10 cellular contexts compared by ENCODE assay signal in genomic region chr10:132336064-132336746, GRCh38. TPM values are rescaled to one million over a fixed set of nuclear protein-coding genes. Genes with fewer than 3 reads are reported as not detected.
DNase-seq lines count a peak whose midpoint lies in the region; ATAC-seq and TF ChIP-seq lines count a peak whose summit lies in the region.
"Had no signal": no experiment of that assay in that cellular context is flagged by ENCODE, and none has a peak within 500 bp of the region (broad histone marks: within the 10 kb centered on the region; RNA-seq: fewer than 3 reads in every experiment).

No MANE protein-coding gene starts in this region.

- no peak for ATAC-seq in activated T-cell treated with anti-CD3 and anti-CD28 coated beads, Interleukin-2, amount 50 U/mL, for 4 hours
- ATAC-seq in left lung: no peak
- no peak for ATAC-seq in HG02623 (IDR thresholded peaks at IDR 0.05; ENCODE audit: unreplicated experiment)

- H3K4me3 ChIP-seq in left lung (peak overlapping the region in 1 of 2 donors; percentile 36), subcutaneous abdominal adipose tissue (ENCODE audit: low read depth in 1 of 5, low read length in 5 of 5) (peak overlapping the region; percentile 66 to 75 (median 72))

- TF ChIP-seq CTCF in left lung (IDR thresholded peaks at IDR 0.05): no peak

- H3K9ac ChIP-seq in subcutaneous abdominal adipose tissue (ENCODE audit: low read length in 5 of 5): peak overlapping the region in 2 of 5 donors; percentile 75 to 83

- H3K27me3 ChIP-seq in left lung: no peaks in the 10 kb centered on the region
- H3K27me3 ChIP-seq in subcutaneous abdominal adipose tissue (ENCODE audit: control insufficient read depth in 5 of 5, insufficient read depth in 4 of 5, low read length in 5 of 5): no peaks in the 10 kb centered on the region

- H3K27ac Mint-ChIP-seq in activated T-cell treated with anti-CD3 and anti-CD28 coated beads, Interleukin-2, amount 50 U/mL, for 24 hours: no peak overlapping the region
- peak overlapping the region; percentile 3 for H3K27ac Mint-ChIP-seq in activated naive CD8-positive, alpha-beta T cell treated with anti-CD3 and anti-CD28 coated beads for 36 hours

- peaks cover 37% of the 10 kb centered on the region for H3K4me1 Mint-ChIP-seq in activated T-cell treated with anti-CD3 and anti-CD28 coated beads, Interleukin-2, amount 50 U/mL, for 4 hours (ENCODE audit: low read depth)
- peaks cover 39% of the 10 kb centered on the region for H3K4me1 Mint-ChIP-seq in activated T-cell treated with anti-CD3 and anti-CD28 coated beads, Interleukin-2, amount 50 U/mL, for 24 hours (ENCODE audit: low read depth)
- peaks cover 38% of the 10 kb centered on the region for H3K4me1 Mint-ChIP-seq in activated naive CD8-positive, alpha-beta T cell treated with anti-CD3 and anti-CD28 coated beads for 36 hours

- H3K4me3 Mint-ChIP-seq in activated T-cell treated with anti-CD3 and anti-CD28 coated beads, Interleukin-2, amount 50 U/mL, for 4 hours: peak overlapping the region; percentile 84
- no peak overlapping the region for H3K4me3 Mint-ChIP-seq in activated T-cell treated with anti-CD3 and anti-CD28 coated beads, Interleukin-2, amount 50 U/mL, for 24 hours
- H3K4me3 Mint-ChIP-seq in activated naive CD8-positive, alpha-beta T cell treated with anti-CD3 and anti-CD28 coated beads for 36 hours: peak overlapping the region; percentile 85

- H3K27ac ChIP-seq in left lung (peak overlapping the region; percentile 72 to 79), subcutaneous abdominal adipose tissue (ENCODE audit: low read depth, low read length) (no peak overlapping the region)

- H3K4me1 ChIP-seq in left lung: peaks cover 18 to 40% of the 10 kb centered on the region in 2 donors
- peaks cover 3 to 29% (median 19%) of the 10 kb centered on the region in 5 donors for H3K4me1 ChIP-seq in subcutaneous abdominal adipose tissue (ENCODE audit: control insufficient read depth in 5 of 5, insufficient read depth in 5 of 5, low read length in 5 of 5)

- no peaks in the 10 kb centered on the region for H3K27me3 Mint-ChIP-seq in activated T-cell treated with anti-CD3 and anti-CD28 coated beads, Interleukin-2, amount 50 U/mL, for 4 hours (ENCODE audit: low read depth)
- no peaks in the 10 kb centered on the region for H3K27me3 Mint-ChIP-seq in activated T-cell treated with anti-CD3 and anti-CD28 coated beads, Interleukin-2, amount 50 U/mL, for 24 hours
- H3K27me3 Mint-ChIP-seq in activated naive CD8-positive, alpha-beta T cell treated with anti-CD3 and anti-CD28 coated beads for 36 hours: no peaks in the 10 kb centered on the region

- H3K36me3 Mint-ChIP-seq in activated T-cell treated with anti-CD3 and anti-CD28 coated beads, Interleukin-2, amount 50 U/mL, for 4 hours (ENCODE audit: insufficient read depth): peaks cover 2% of the 10 kb centered on the region
- peaks cover 7% of the 10 kb centered on the region for H3K36me3 Mint-ChIP-seq in activated T-cell treated with anti-CD3 and anti-CD28 coated beads, Interleukin-2, amount 50 U/mL, for 24 hours (ENCODE audit: low read depth)
- peaks cover 6% of the 10 kb centered on the region for H3K36me3 Mint-ChIP-seq in activated naive CD8-positive, alpha-beta T cell treated with anti-CD3 and anti-CD28 coated beads for 36 hours

- H3K36me3 ChIP-seq in left lung: no peaks in the 10 kb centered on the region
- peaks cover 0 to 9% (median 2%) of the 10 kb centered on the region in 5 donors for H3K36me3 ChIP-seq in subcutaneous abdominal adipose tissue (ENCODE audit: control insufficient read depth in 5 of 5, insufficient read depth in 5 of 5, low read length in 5 of 5)

- DNase-seq in activated T-cell treated with anti-CD3 and anti-CD28 coated beads, Interleukin-2, amount 50 U/mL, for 4 hours: no peak
- no peak for DNase-seq in activated T-cell treated with anti-CD3 and anti-CD28 coated beads, Interleukin-2, amount 50 U/mL, for 24 hours
- no peak for DNase-seq in activated naive CD8-positive, alpha-beta T cell treated with anti-CD3 and anti-CD28 coated beads for 36 hours
- DNase-seq in left lung: no peak
- no peak for DNase-seq in activated gamma-delta T cell (lab: John Stamatoyannopoulos, UW)
- no peak for DNase-seq in central memory CD4-positive, alpha-beta T cell
- DNase-seq: NCI-H524; stimulated activated CD4-positive, alpha-beta T cell treated with anti-CD3 and anti-CD28 coated beads, Interleukin-2, amount 100 ng/mL, for 48 hours had no signal

- intact Hi-C loops in left lung (cut with DNase I): no loop called here

- no peaks in the 10 kb centered on the region for H3K9me3 ChIP-seq in left lung
- H3K9me3 ChIP-seq in subcutaneous abdominal adipose tissue (ENCODE audit: control insufficient read depth in 5 of 5, low read length in 5 of 5): no peaks in the 10 kb centered on the region

- no peaks in the 10 kb centered on the region for H3K9me3 Mint-ChIP-seq in activated T-cell treated with anti-CD3 and anti-CD28 coated beads, Interleukin-2, amount 50 U/mL, for 4 hours
- no peaks in the 10 kb centered on the region for H3K9me3 Mint-ChIP-seq in activated T-cell treated with anti-CD3 and anti-CD28 coated beads, Interleukin-2, amount 50 U/mL, for 24 hours
- H3K9me3 Mint-ChIP-seq in activated naive CD8-positive, alpha-beta T cell treated with anti-CD3 and anti-CD28 coated beads for 36 hours: peaks cover 1% of the 10 kb centered on the region

RNA-seq across cellular contexts. Expression of gene LRRC27, which starts 4.2 kb away (rescaled TPM):
- total RNA-seq in activated T-cell treated with anti-CD3 and anti-CD28 coated beads, Interleukin-2, amount 50 U/mL, for 4 hours: 1 to 10 TPM in 2 of 3 donors, under 1 TPM in 1; 0.89 to 2.0 (median 1.1) TPM
- total RNA-seq in activated naive CD8-positive, alpha-beta T cell treated with anti-CD3 and anti-CD28 coated beads for 36 hours: 1 to 10 TPM; 3.5 to 3.8 TPM
- total RNA-seq in left lung: 10 to 100 TPM; 11.7 to 12.6 TPM

RNA-seq across cellular contexts. Expression of gene STK32C, which starts 28.5 kb away (rescaled TPM):
- total RNA-seq in activated T-cell treated with anti-CD3 and anti-CD28 coated beads, Interleukin-2, amount 50 U/mL, for 4 hours: 10 to 100 TPM; 14.8 to 18.0 (median 15.3) TPM
- 10 to 100 TPM; 15.3 to 16.2 TPM for total RNA-seq in activated naive CD8-positive, alpha-beta T cell treated with anti-CD3 and anti-CD28 coated beads for 36 hours
- total RNA-seq in left lung: 10 to 100 TPM; 13.2 to 18.2 TPM
